ENCODE assay signal across 8 cellular contexts in genomic region chr3:47250309-47251060, GRCh38. TPM values are rescaled to one million over a fixed set of nuclear protein-coding genes. Genes with fewer than 3 reads are reported as not detected.
DNase-seq lines count a peak whose midpoint lies in the region; ATAC-seq and TF ChIP-seq lines count a peak whose summit lies in the region.

No MANE protein-coding gene starts in this region.

- H3K27me3 ChIP-seq in cardiac muscle cell (no peaks in the 10 kb centered on the region), stomach (no peaks in the 10 kb centered on the region)

- intact Hi-C loops in activated CD8-positive, alpha-beta T cell treated with anti-CD3 and anti-CD28 coated beads for 36 hours (cut with micrococcal nuclease) = no loop called here
- intact Hi-C loops in stomach (cut with DNase I; ENCODE audit: low total_unique reads) = no loop called here
- intact Hi-C loops in lower leg skin (cut with DNase I; ENCODE audit: low total_unique reads) = no loop called here

- H3K4me3 Mint-ChIP-seq in activated CD8-positive, alpha-beta T cell treated with anti-CD3 and anti-CD28 coated beads for 36 hours = no peak overlapping the region
- no peak overlapping the region for H3K4me3 Mint-ChIP-seq in activated CD8-positive, alpha-beta T cell treated with anti-CD3 and anti-CD28 coated beads, Interleukin-2, amount 10 ng/mL, durations not matched to agents 7 days and 5 days
- no peak overlapping the region for H3K4me3 Mint-ChIP-seq in activated T-cell treated with anti-CD3 and anti-CD28 coated beads, Interleukin-2, amount 50 U/mL, for 4 hours

- no peaks in the 10 kb centered on the region for H3K9me3 ChIP-seq in cardiac muscle cell (ENCODE audit: low read depth)
- no peaks in the 10 kb centered on the region for H3K9me3 ChIP-seq in stomach

- H3K9me3 Mint-ChIP-seq in activated CD8-positive, alpha-beta T cell treated with anti-CD3 and anti-CD28 coated beads for 36 hours = no peaks in the 10 kb centered on the region
- no peaks in the 10 kb centered on the region for H3K9me3 Mint-ChIP-seq in activated CD8-positive, alpha-beta T cell treated with anti-CD3 and anti-CD28 coated beads, Interleukin-2, amount 10 ng/mL, durations not matched to agents 7 days and 5 days (ENCODE audit: insufficient read depth)
- H3K9me3 Mint-ChIP-seq in activated T-cell treated with anti-CD3 and anti-CD28 coated beads, Interleukin-2, amount 50 U/mL, for 4 hours = no peaks in the 10 kb centered on the region

- no peak overlapping the region for H3K4me3 ChIP-seq in cardiac muscle cell
- H3K4me3 ChIP-seq in stomach = no peak overlapping the region
- H3K4me3 ChIP-seq in lower leg skin (ENCODE audit: low read depth, poor library complexity, severe bottlenecking) = no peak overlapping the region

- no peaks in the 10 kb centered on the region for H3K4me1 Mint-ChIP-seq in activated CD8-positive, alpha-beta T cell treated with anti-CD3 and anti-CD28 coated beads for 36 hours (ENCODE audit: low read depth)
- no peaks in the 10 kb centered on the region for H3K4me1 Mint-ChIP-seq in activated CD8-positive, alpha-beta T cell treated with anti-CD3 and anti-CD28 coated beads, Interleukin-2, amount 10 ng/mL, durations not matched to agents 7 days and 5 days (ENCODE audit: low read depth)
- H3K4me1 Mint-ChIP-seq in activated T-cell treated with anti-CD3 and anti-CD28 coated beads, Interleukin-2, amount 50 U/mL, for 4 hours (ENCODE audit: low read depth) = no peaks in the 10 kb centered on the region

- H3K36me3 Mint-ChIP-seq in activated CD8-positive, alpha-beta T cell treated with anti-CD3 and anti-CD28 coated beads for 36 hours (ENCODE audit: low read depth) = no peaks in the 10 kb centered on the region
- H3K36me3 Mint-ChIP-seq in activated CD8-positive, alpha-beta T cell treated with anti-CD3 and anti-CD28 coated beads, Interleukin-2, amount 10 ng/mL, durations not matched to agents 7 days and 5 days (ENCODE audit: low read depth) = no peaks in the 10 kb centered on the region
- no peaks in the 10 kb centered on the region for H3K36me3 Mint-ChIP-seq in activated T-cell treated with anti-CD3 and anti-CD28 coated beads, Interleukin-2, amount 50 U/mL, for 4 hours (ENCODE audit: insufficient read depth)

- H3K27ac Mint-ChIP-seq in activated CD8-positive, alpha-beta T cell treated with anti-CD3 and anti-CD28 coated beads for 36 hours = no peak overlapping the region
- H3K27ac Mint-ChIP-seq in activated CD8-positive, alpha-beta T cell treated with anti-CD3 and anti-CD28 coated beads, Interleukin-2, amount 10 ng/mL, durations not matched to agents 7 days and 5 days = no peak overlapping the region

- peak; percentile 18 for TF ChIP-seq CTCF in activated CD8-positive, alpha-beta T cell treated with anti-CD3 and anti-CD28 coated beads for 36 hours (IDR thresholded peaks at IDR 0.05)
- TF ChIP-seq CTCF in cardiac muscle cell (IDR thresholded peaks at IDR 0.05; ENCODE audit: low read depth, low read length) = peak; percentile 47
- peak in 3 of 7 experiments; percentile 6 to 24 (median 13) for TF ChIP-seq CTCF in stomach (IDR thresholded peaks at IDR 0.05)
- no peak for TF ChIP-seq CTCF in lower leg skin (IDR thresholded peaks at IDR 0.05)

- no peak for TF ChIP-seq EP300 in stomach (IDR thresholded peaks at IDR 0.05)

- H3K27me3 Mint-ChIP-seq in activated CD8-positive, alpha-beta T cell treated with anti-CD3 and anti-CD28 coated beads for 36 hours = no peaks in the 10 kb centered on the region
- no peaks in the 10 kb centered on the region for H3K27me3 Mint-ChIP-seq in activated CD8-positive, alpha-beta T cell treated with anti-CD3 and anti-CD28 coated beads, Interleukin-2, amount 10 ng/mL, durations not matched to agents 7 days and 5 days (ENCODE audit: low read depth)
- no peaks in the 10 kb centered on the region for H3K27me3 Mint-ChIP-seq in activated T-cell treated with anti-CD3 and anti-CD28 coated beads, Interleukin-2, amount 50 U/mL, for 4 hours (ENCODE audit: low read depth)

- no peak for ATAC-seq in activated CD8-positive, alpha-beta T cell treated with anti-CD3 and anti-CD28 coated beads for 36 hours
- no peak for ATAC-seq in activated CD8-positive, alpha-beta T cell treated with anti-CD3 and anti-CD28 coated beads, Interleukin-2, amount 10 ng/mL, durations not matched to agents 7 days and 5 days
- ATAC-seq in SK-N-SH treated with all-trans-retinoic acid at 6 μM for 48 hours = peak; percentile 79
- no peak for ATAC-seq in activated T-cell treated with anti-CD3 and anti-CD28 coated beads, Interleukin-2, amount 50 U/mL, for 4 hours

- POLR2A ChIA-PET in activated CD8-positive, alpha-beta T cell treated with anti-CD3 and anti-CD28 coated beads for 36 hours (lab: Charles Lee) = no interaction called here
- POLR2A ChIA-PET in activated CD8-positive, alpha-beta T cell treated with anti-CD3 and anti-CD28 coated beads, Interleukin-2, amount 10 ng/mL, durations not matched to agents 7 days and 5 days (lab: Charles Lee) = no interaction called here

- H3K4me1 ChIP-seq in cardiac muscle cell (ENCODE audit: low read depth) (no peaks in the 10 kb centered on the region), stomach (no peaks in the 10 kb centered on the region)

- DNase-seq in activated CD8-positive, alpha-beta T cell treated with anti-CD3 and anti-CD28 coated beads for 36 hours = peak; percentile 10
- no peak for DNase-seq in activated CD8-positive, alpha-beta T cell treated with anti-CD3 and anti-CD28 coated beads, Interleukin-2, amount 10 ng/mL, durations not matched to agents 7 days and 5 days
- DNase-seq in cardiac muscle cell (ENCODE audit: low read depth in 1 of 2, low spot score in 1 of 2) (peak; percentile 56 to 71), stomach (peak; percentile 49), lower leg skin (ENCODE audit: low spot score in 2 of 2) (no peak)
- DNase-seq in activated T-cell treated with anti-CD3 and anti-CD28 coated beads, Interleukin-2, amount 50 U/mL, for 4 hours = no peak
- DNase-seq in NK-92 treated with Interleukin-12 subunit alpha and Interleukin-12 subunit beta, amount 100 ng/mL, for 24 hours (lab: John Stamatoyannopoulos, UW) = no peak

- H3K36me3 ChIP-seq in cardiac muscle cell (no peaks in the 10 kb centered on the region), stomach (no peaks in the 10 kb centered on the region)

- H3K27ac ChIP-seq in cardiac muscle cell (no peak overlapping the region), stomach (no peak overlapping the region)

- CTCF ChIA-PET in activated CD8-positive, alpha-beta T cell treated with anti-CD3 and anti-CD28 coated beads for 36 hours (lab: Charles Lee) = interaction anchor here (0.7 to 1.0 kb wide), 2 partner anchors 68 to 653 kb away, joined by 3 read pairs; no protein-coding TSS in a partner anchor
- CTCF ChIA-PET in activated CD8-positive, alpha-beta T cell treated with anti-CD3 and anti-CD28 coated beads, Interleukin-2, amount 10 ng/mL, durations not matched to agents 7 days and 5 days (lab: Charles Lee) = interaction anchor here (1.5 to 1.9 kb wide), 3 partner anchors 11 to 73 kb away, joined by 3 to 7 read pairs (median 4); no protein-coding TSS in a partner anchor

- no peak for TF ChIP-seq POLR2A in stomach (IDR thresholded peaks at IDR 0.05)
- no peak for TF ChIP-seq POLR2A in lower leg skin (IDR thresholded peaks at IDR 0.05)

- 67 to 78% (median 71%) methylated on average over 7 of the region's 7 CpGs for WGBS in stomach, 5 donors
- 80% methylated on average over 7 of the region's 7 CpGs for WGBS in lower leg skin, 2 donors

TF ChIP-seq in SK-N-SH treated with all-trans-retinoic acid at 6 μM for 48 hours, 23 proteins besides CTCF, POLR2A, EP300 and RAD21 (continues in another document):
- TF ChIP-seq ESRRG (CRISPR knock-in tag; IDR thresholded peaks at IDR 0.05) = no peak
- TF ChIP-seq ARNTL (CRISPR knock-in tag; IDR thresholded peaks at IDR 0.05; ENCODE audit: borderline replicate concordance, low read depth) = no peak
- no peak for TF ChIP-seq ZFP30 (CRISPR knock-in tag; IDR thresholded peaks at IDR 0.05)
- TF ChIP-seq GLIS3 (CRISPR knock-in tag; IDR thresholded peaks at IDR 0.05) = no peak
- TF ChIP-seq, protein P1, sequence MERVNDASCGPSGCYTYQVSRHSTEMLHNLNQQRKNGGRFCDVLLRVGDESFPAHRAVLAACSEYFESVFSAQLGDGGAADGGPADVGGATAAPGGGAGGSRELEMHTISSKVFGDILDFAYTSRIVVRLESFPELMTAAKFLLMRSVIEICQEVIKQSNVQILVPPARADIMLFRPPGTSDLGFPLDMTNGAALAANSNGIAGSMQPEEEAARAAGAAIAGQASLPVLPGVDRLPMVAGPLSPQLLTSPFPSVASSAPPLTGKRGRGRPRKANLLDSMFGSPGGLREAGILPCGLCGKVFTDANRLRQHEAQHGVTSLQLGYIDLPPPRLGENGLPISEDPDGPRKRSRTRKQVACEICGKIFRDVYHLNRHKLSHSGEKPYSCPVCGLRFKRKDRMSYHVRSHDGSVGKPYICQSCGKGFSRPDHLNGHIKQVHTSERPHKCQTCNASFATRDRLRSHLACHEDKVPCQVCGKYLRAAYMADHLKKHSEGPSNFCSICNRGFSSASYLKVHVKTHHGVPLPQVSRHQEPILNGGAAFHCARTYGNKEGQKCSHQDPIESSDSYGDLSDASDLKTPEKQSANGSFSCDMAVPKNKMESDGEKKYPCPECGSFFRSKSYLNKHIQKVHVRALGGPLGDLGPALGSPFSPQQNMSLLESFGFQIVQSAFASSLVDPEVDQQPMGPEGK (CRISPR knock-in tag; IDR thresholded peaks at IDR 0.05; ENCODE audit: borderline replicate concordance) = no peak
- no peak for TF ChIP-seq BACH2 (CRISPR knock-in tag; IDR thresholded peaks at IDR 0.05; ENCODE audit: borderline replicate concordance)
- TF ChIP-seq ISL1 (CRISPR knock-in tag; IDR thresholded peaks at IDR 0.05) = no peak

RNA-seq across cellular contexts. Expression of gene KIF9, which starts 32.1 kb away (rescaled TPM):
- total RNA-seq in activated CD8-positive, alpha-beta T cell treated with anti-CD3 and anti-CD28 coated beads for 36 hours = 1 to 10 TPM; 8.3 to 8.8 TPM
- total RNA-seq in activated CD8-positive, alpha-beta T cell treated with anti-CD3 and anti-CD28 coated beads, Interleukin-2, amount 10 ng/mL, durations not matched to agents 7 days and 5 days = 1 to 10 TPM; 8.2 to 8.3 TPM
- total RNA-seq in cardiac muscle cell = 10.8 and 14.7 TPM in 2 replicates
- 9.8 and 13.2 TPM in 2 replicates for polyA plus RNA-seq in cardiac muscle cell
- total RNA-seq in stomach = 10 to 100 TPM in 1 of 5 donors, 1 to 10 TPM in 2, under 1 TPM in 1, not detected in 1; under 0.01 to 46.3 (median 7.3) TPM
- polyA plus RNA-seq in stomach = 10 to 100 TPM; 12.8 to 15.1 (median 13.0) TPM
- total RNA-seq in activated T-cell treated with anti-CD3 and anti-CD28 coated beads, Interleukin-2, amount 50 U/mL, for 4 hours = 1 to 10 TPM; 3.2 to 4.8 (median 4.1) TPM
- 10 to 100 TPM in 3 of 4 donors, 1 to 10 TPM in 1; 6.1 to 14.7 (median 12.0) TPM for total RNA-seq in lower leg skin

RNA-seq across cellular contexts. Expression of gene KLHL18, which starts 32.3 kb away (rescaled TPM):
- 10 to 100 TPM; 28.8 to 32.6 TPM for total RNA-seq in activated CD8-positive, alpha-beta T cell treated with anti-CD3 and anti-CD28 coated beads for 36 hours
- total RNA-seq in activated CD8-positive, alpha-beta T cell treated with anti-CD3 and anti-CD28 coated beads, Interleukin-2, amount 10 ng/mL, durations not matched to agents 7 days and 5 days = 10 to 100 TPM; 29.8 to 32.5 TPM
- total RNA-seq in cardiac muscle cell (12.5 and 14.8 TPM in 2 replicates), stomach (10 to 100 TPM; 10.6 to 29.8 (median 25.8) TPM), lower leg skin (10 to 100 TPM; 32.7 to 51.0 (median 44.5) TPM)
- polyA plus RNA-seq in cardiac muscle cell (15.9 and 20.0 TPM in 2 replicates), stomach (10 to 100 TPM in 2 of 3 donors, 1 to 10 TPM in 1; 7.6 to 21.0 (median 14.2) TPM)
- 10 to 100 TPM; 48.8 to 55.0 (median 52.4) TPM for total RNA-seq in activated T-cell treated with anti-CD3 and anti-CD28 coated beads, Interleukin-2, amount 50 U/mL, for 4 hours

Comparison
In these comparisons a context has a peak if more than half of its experiments do, and no peak if none do; other contexts are left out.
1. DNase-seq: peak in activated CD8-positive, alpha-beta T cell treated with anti-CD3 and anti-CD28 coated beads for 36 hours (single experiment), cardiac muscle cell (2 of 2) and stomach (single experiment); none in activated CD8-positive, alpha-beta T cell treated with anti-CD3 and anti-CD28 coated beads, Interleukin-2, amount 10 ng/mL, durations not matched to agents 7 days and 5 days (single experiment), activated T-cell treated with anti-CD3 and anti-CD28 coated beads, Interleukin-2, amount 50 U/mL, for 4 hours (single experiment), lower leg skin (0 of 2) and NK-92 treated with Interleukin-12 subunit alpha and Interleukin-12 subunit beta, amount 100 ng/mL, for 24 hours (single experiment).
2. CTCF ChIP-seq: peak in activated CD8-positive, alpha-beta T cell treated with anti-CD3 and anti-CD28 coated beads for 36 hours (single experiment) and cardiac muscle cell (single experiment); none in lower leg skin (0 of 3).